Comparison of ENCODE assay signal across 18 cellular contexts in the genomic region with DNA sequence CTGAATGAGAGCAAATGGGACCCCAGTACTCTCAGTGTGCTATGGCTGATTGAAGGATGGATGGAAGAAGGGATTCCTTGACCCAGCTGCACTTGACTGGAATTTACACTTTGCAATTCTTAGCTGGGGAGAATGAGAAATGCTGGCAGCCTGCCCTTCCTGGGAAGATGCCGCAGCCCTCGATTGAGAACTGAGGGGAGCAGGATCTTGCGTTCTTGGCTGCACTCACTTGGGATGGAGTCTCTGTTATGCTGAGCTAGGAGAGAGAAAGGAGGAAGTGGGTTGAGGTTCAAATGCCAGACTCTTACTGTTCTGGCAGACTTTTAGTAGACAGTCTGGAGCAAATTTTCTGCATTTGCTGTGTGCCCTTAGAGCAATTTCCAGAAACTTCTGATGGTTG.
DNase-seq lines count a peak whose midpoint lies in the region; ATAC-seq and TF ChIP-seq lines count a peak whose summit lies in the region.
"Had no signal": no experiment of that assay in that cellular context is flagged by ENCODE, and none has a peak within 500 bp of the region (broad histone marks: within the 10 kb centered on the region; RNA-seq: fewer than 3 reads in every experiment).

No MANE protein-coding gene starts in this region.

- H3K27me3 ChIP-seq in smooth muscle cell (ENCODE audit: low read depth): no peaks in the 10 kb centered on the region

- no peaks in the 10 kb centered on the region for H3F3A ChIP-seq in smooth muscle cell (ENCODE audit: low read depth)

- no peak overlapping the region for H3K9ac ChIP-seq in smooth muscle cell (ENCODE audit: low read depth)

- TF ChIP-seq CTCF in astrocyte of the cerebellum (IDR thresholded peaks at IDR 0.05; ENCODE audit: low read depth, low read length, missing control alignments) (no peak), smooth muscle cell (IDR thresholded peaks at IDR 0.05; ENCODE audit: borderline replicate concordance, insufficient read depth, poor library complexity, severe bottlenecking) (no peak)

- intact Hi-C loops in left ventricle myocardium superior (cut with micrococcal nuclease): no loop called here

- 74% methylated on average over 3 of the region's 3 CpGs for whole genome bisulfite sequencing in smooth muscle cell (ENCODE audit: low lambda C conversion rate)

- H2AFZ ChIP-seq in smooth muscle cell (ENCODE audit: low read depth): no peak overlapping the region
- H2AFZ ChIP-seq: PC-9 had no signal

- no peaks in the 10 kb centered on the region for H3K79me2 ChIP-seq in smooth muscle cell (ENCODE audit: low read depth)

- H3K4me3 ChIP-seq in astrocyte of the cerebellum (ENCODE audit: low read depth, low read length): no peak overlapping the region
- no peak overlapping the region for H3K4me3 ChIP-seq in smooth muscle cell
- H3K4me3 ChIP-seq: PC-9 had no signal

- ATAC-seq in left ventricle myocardium superior (peak; percentile 41), GM18909 (IDR thresholded peaks at IDR 0.05; ENCODE audit: poor library complexity, unreplicated experiment) (no peak)

- no peak overlapping the region for H3K4me2 ChIP-seq in smooth muscle cell
- H3K4me2 ChIP-seq: PC-9 had no signal

- H3K27ac ChIP-seq in smooth muscle cell (ENCODE audit: low read depth): no peak overlapping the region
- H3K27ac ChIP-seq: PC-9 had no signal

- no peaks in the 10 kb centered on the region for H4K20me1 ChIP-seq in smooth muscle cell (ENCODE audit: low read depth)

- no peaks in the 10 kb centered on the region for H3K9me3 ChIP-seq in smooth muscle cell (replicated peaks; ENCODE audit: low read depth)

- in situ Hi-C loops in astrocyte of the cerebellum (cut with HindIII; ENCODE audit: low sequenced_read_pairs): loop anchor here (5.0 kb wide), 1 partner anchor 93 kb away; no protein-coding TSS in a partner anchor

- no peaks in the 10 kb centered on the region for H3K4me1 ChIP-seq in smooth muscle cell (ENCODE audit: low read depth)

- no peaks in the 10 kb centered on the region for H3K36me3 ChIP-seq in smooth muscle cell (ENCODE audit: low read depth)

- DNase-seq in EH (ENCODE audit: low read depth) (peak; percentile 3), astrocyte of the cerebellum (ENCODE audit: low read depth) (peak; percentile 24), left ventricle myocardium superior (peak; percentile 50), stromal cell of bone marrow (ENCODE audit: low read depth) (peak; percentile 55), dermis blood vessel endothelial cell (no peak), hepatic stellate cell (ENCODE audit: low spot score) (no peak), smooth muscle cell (lab: John Stamatoyannopoulos, UW; ENCODE audit: unreplicated experiment) (no peak)
- DNase-seq: Calu3; CD4-positive, alpha-beta T cell; DMS79; GDM1; H9; Karpas-422; NCI-H187 treated with DMSO at 0.1 percent for 48 hours; NCI-H446 treated with DMSO at 0.1 percent for 48 hours; NCI-H774; PC-9 had no signal

Comparison
In these comparisons a context has a peak if more than half of its experiments do, and no peak if none do; other contexts are left out.
1. DNase-seq: peak in EH (single experiment), astrocyte of the cerebellum (single experiment), left ventricle myocardium superior (single experiment) and stromal cell of bone marrow (single experiment); none in dermis blood vessel endothelial cell (single experiment), hepatic stellate cell (single experiment) and smooth muscle cell (single experiment).